ENCODE assay signal across 8 cellular contexts in the genomic region with DNA sequence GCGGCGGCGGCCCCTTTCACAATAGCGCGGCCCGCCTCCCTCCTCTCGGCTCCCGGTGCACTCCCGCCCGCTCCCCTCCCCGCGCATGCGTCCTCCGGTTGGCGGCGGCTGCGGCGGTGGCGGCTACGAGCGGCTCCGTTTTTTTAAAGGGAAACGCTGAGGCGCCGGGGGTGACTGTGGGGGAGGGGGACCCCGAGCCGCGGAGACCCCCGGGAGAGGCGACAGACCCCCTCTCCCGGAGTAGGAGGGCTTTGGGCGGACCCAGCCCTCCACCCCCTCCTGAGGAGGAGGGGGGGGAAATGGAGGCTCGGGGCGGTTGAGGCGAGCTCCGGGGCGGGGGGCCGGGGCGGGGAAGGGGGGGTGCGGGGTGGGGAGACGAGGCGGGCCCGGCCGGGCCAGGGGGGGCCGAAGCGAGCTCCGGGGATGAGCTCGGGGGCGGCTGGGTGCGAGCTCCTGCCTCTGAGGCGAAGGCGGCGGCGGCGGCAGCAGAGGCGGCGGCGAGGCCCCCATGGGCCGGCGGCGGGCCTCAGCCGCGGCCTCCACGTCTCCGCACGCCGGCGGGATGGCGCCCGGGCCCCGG. TPM values are rescaled to one million over a fixed set of nuclear protein-coding genes. Genes with fewer than 3 reads are reported as not detected.
DNase-seq lines count a peak whose midpoint lies in the region; ATAC-seq and TF ChIP-seq lines count a peak whose summit lies in the region.

A gene with protein sequence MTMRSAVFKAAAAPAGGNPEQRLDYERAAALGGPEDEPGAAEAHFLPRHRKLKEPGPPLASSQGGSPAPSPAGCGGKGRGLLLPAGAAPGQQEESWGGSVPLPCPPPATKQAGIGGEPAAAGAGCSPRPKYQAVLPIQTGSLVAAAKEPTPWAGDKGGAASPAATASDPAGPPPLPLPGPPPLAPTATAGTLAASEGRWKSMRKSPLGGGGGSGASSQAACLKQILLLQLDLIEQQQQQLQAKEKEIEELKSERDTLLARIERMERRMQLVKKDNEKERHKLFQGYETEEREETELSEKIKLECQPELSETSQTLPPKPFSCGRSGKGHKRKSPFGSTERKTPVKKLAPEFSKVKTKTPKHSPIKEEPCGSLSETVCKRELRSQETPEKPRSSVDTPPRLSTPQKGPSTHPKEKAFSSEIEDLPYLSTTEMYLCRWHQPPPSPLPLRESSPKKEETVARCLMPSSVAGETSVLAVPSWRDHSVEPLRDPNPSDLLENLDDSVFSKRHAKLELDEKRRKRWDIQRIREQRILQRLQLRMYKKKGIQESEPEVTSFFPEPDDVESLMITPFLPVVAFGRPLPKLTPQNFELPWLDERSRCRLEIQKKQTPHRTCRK (plus strand): TSS at position 86 of the 580 bp plus-strand sequence. CDS start 642 bp downstream, outside the sequence.

- peak within 1 kb of the TSS; percentile 84 for H3K4me3 Mint-ChIP-seq in WTC11

- H3K79me2 ChIP-seq in mammary epithelial cell (ENCODE audit: insufficient read depth, low read length), result peaks cover 68% of the 10 kb centered on the region

- peaks cover 16% of the 10 kb centered on the region for H3K36me3 Mint-ChIP-seq in WTC11

- no peaks in the 10 kb centered on the region for H3K9me3 Mint-ChIP-seq in WTC11

- no peaks in the 10 kb centered on the region for H4K20me1 ChIP-seq in mammary epithelial cell (ENCODE audit: insufficient read depth, low read length)

- H3K9me3 ChIP-seq in mammary epithelial cell (replicated peaks; ENCODE audit: insufficient read depth, low read length), result no peaks in the 10 kb centered on the region
- no peaks in the 10 kb centered on the region for H3K9me3 ChIP-seq in iPS-20b (ENCODE audit: insufficient read depth, low read depth, low read length)
- no peaks in the 10 kb centered on the region for H3K9me3 ChIP-seq in skeletal muscle satellite cell (replicated peaks; ENCODE audit: low read length)

- in situ Hi-C loops in mammary epithelial cell (cut with MboI; ENCODE audit: low sequenced_read_pairs in 2 of 2), result no loop called here

- intact Hi-C loops in mammary epithelial cell (cut with micrococcal nuclease), result loop anchor here (1.0 to 2.0 kb wide), 2 partner anchors 9 to 55 kb away; a partner anchor contains a TSS

- peaks cover 12% of the 10 kb centered on the region for H3K36me3 ChIP-seq in mammary epithelial cell (ENCODE audit: insufficient read depth, low read length)
- peaks cover 23% of the 10 kb centered on the region for H3K36me3 ChIP-seq in iPS-20b (ENCODE audit: insufficient read depth, low read depth, low read length)
- H3K36me3 ChIP-seq in skeletal muscle satellite cell (ENCODE audit: insufficient read depth, low read length), result peaks cover 11% of the 10 kb centered on the region

- peak within 1 kb of the TSS; percentile 66 for H2AFZ ChIP-seq in mammary epithelial cell (ENCODE audit: low read depth, low read length)

- peaks cover 6% of the 10 kb centered on the region for H3K4me1 ChIP-seq in mammary epithelial cell (ENCODE audit: insufficient read depth, low read length)
- peaks cover 9% of the 10 kb centered on the region; the same call in 1 of the 2 replicates for H3K4me1 ChIP-seq in iPS-20b (ENCODE audit: insufficient read depth, low read length)
- peaks cover 18% of the 10 kb centered on the region for H3K4me1 ChIP-seq in skeletal muscle satellite cell (ENCODE audit: control insufficient read depth, insufficient read depth, low read length)

- dilution Hi-C loops in mammary epithelial cell (cut with HindIII; ENCODE audit: low sequenced_read_pairs), result no loop called here

- H3K9ac ChIP-seq in mammary epithelial cell (ENCODE audit: insufficient read depth, low read length), result peak within 1 kb of the TSS; percentile 75
- H3K9ac ChIP-seq in iPS-20b (ENCODE audit: low read depth, low read length), result peak within 1 kb of the TSS; percentile 92
- peak within 1 kb of the TSS; percentile 90 for H3K9ac ChIP-seq in skeletal muscle satellite cell (ENCODE audit: low read depth, low read length)

- WGBS in mammary epithelial cell (ENCODE audit: low coverage, missing lambda C conversion rate), result no CpG with 5 or more reads among the region's 71 CpGs

- no peaks in the 10 kb centered on the region for H3K27me3 Mint-ChIP-seq in WTC11 (ENCODE audit: low read depth)

- peak; percentile 83 for DNase-seq in ELR (ENCODE audit: low read depth)
- DNase-seq in NCI-H2107 treated with DMSO at 0.1 percent for 48 hours (lab: John Stamatoyannopoulos, UW; ENCODE audit: unreplicated experiment), result peak; percentile 45
- peak; percentile 84 for DNase-seq in WTC11 (ENCODE audit: low spot score)
- peak; percentile 72 for DNase-seq in mammary epithelial cell

- H3K4me3 ChIP-seq in mammary epithelial cell (replicated peaks in 1 of 3; ENCODE audit: insufficient read depth in 1 of 3, low read depth in 2 of 3, low read length in 3 of 3), result peak within 1 kb of the TSS; percentile 65 to 87 (median 75)
- H3K4me3 ChIP-seq in iPS-20b (ENCODE audit: low read length), result peak within 1 kb of the TSS; percentile 91
- H3K4me3 ChIP-seq in skeletal muscle satellite cell (ENCODE audit: low read length), result peak within 1 kb of the TSS; percentile 84

- no TSS peak for BruUV-seq in mammary epithelial cell (replicated peaks; lab: Mats Ljungman, UMichigan)

- CTCF ChIA-PET in WTC11 (lab: Charles Lee), result interaction anchor here (0.7 to 5.3 kb wide), 6 partner anchors 10 to 166 kb away, joined by 3 to 120 read pairs (median 4); a partner anchor contains a TSS
- CTCF ChIA-PET in mammary epithelial cell (lab: Charles Lee; ENCODE audit: low non-redundant PET), result interaction anchor here (0.6 kb wide), 1 partner anchor 47 kb away, joined by 3 read pairs; no protein-coding TSS in a partner anchor

- H3K27ac ChIP-seq in mammary epithelial cell (ENCODE audit: insufficient read depth, low read depth, low read length) (peak within 1 kb of the TSS; percentile 68), iPS-20b (ENCODE audit: low read length) (peak within 1 kb of the TSS; percentile 81)

- POLR2A ChIA-PET in WTC11 (lab: Charles Lee), result interaction anchor here (0.9 to 3.1 kb wide), 8 partner anchors 9 to 68 kb away, joined by 3 to 15 read pairs (median 4); a partner anchor contains a TSS

- H3K4me2 ChIP-seq in mammary epithelial cell (ENCODE audit: insufficient read depth, low read depth, low read length) (peak within 1 kb of the TSS; percentile 81), skeletal muscle satellite cell (ENCODE audit: low read length) (peak within 1 kb of the TSS; percentile 99)

- no peak for TF ChIP-seq CTCF in WTC11 (IDR thresholded peaks at IDR 0.05)
- no peak for TF ChIP-seq CTCF in mammary epithelial cell (conservative IDR thresholded peaks at IDR 0.05 in 1 of 2, IDR thresholded peaks at IDR 0.05 in 1 of 2; ENCODE audit: extremely low read depth in 1 of 2, insufficient read depth in 1 of 2, low read depth in 1 of 2, low read length in 2 of 2)

- no peaks in the 10 kb centered on the region for H3K27me3 ChIP-seq in mammary epithelial cell (ENCODE audit: insufficient read depth, low read length)
- no peaks in the 10 kb centered on the region for H3K27me3 ChIP-seq in iPS-20b (ENCODE audit: insufficient read depth, low read length)
- no peaks in the 10 kb centered on the region for H3K27me3 ChIP-seq in skeletal muscle satellite cell (ENCODE audit: control insufficient read depth, insufficient read depth, low read length)

- ATAC-seq in HG02623 (IDR thresholded peaks at IDR 0.05; ENCODE audit: unreplicated experiment), result peak; percentile 37
- peak; percentile 29 for ATAC-seq in WTC11
- no peak for ATAC-seq in GM21526 (IDR thresholded peaks at IDR 0.05; ENCODE audit: low FRiP score, unreplicated experiment)

- peaks cover 26% of the 10 kb centered on the region for H3K4me1 Mint-ChIP-seq in WTC11

- peak within 1 kb of the TSS; percentile 90 for H3K27ac Mint-ChIP-seq in WTC11

TF ChIP-seq in WTC11, 78 proteins besides CTCF, POLR2A, EP300 and RAD21 (continues in another document):
- TF ChIP-seq, protein P1, sequence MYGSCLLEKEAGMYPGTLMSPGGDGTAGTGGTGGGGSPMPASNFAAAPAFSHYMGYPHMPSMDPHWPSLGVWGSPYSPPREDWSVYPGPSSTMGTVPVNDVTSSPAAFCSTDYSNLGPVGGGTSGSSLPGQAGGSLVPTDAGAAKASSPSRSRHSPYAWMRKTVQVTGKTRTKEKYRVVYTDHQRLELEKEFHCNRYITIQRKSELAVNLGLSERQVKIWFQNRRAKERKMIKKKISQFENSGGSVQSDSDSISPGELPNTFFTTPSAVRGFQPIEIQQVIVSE (CRISPR knock-in tag; IDR thresholded peaks at IDR 0.05; ENCODE audit: borderline replicate concordance), result no peak
- TF ChIP-seq GRHL2 (CRISPR knock-in tag; IDR thresholded peaks at IDR 0.05; ENCODE audit: insufficient replicate concordance, severe bottlenecking) (no peak), ELF4 (CRISPR knock-in tag; IDR thresholded peaks at IDR 0.05; ENCODE audit: low read depth) (no peak), EMX1 (CRISPR knock-in tag; IDR thresholded peaks at IDR 0.05) (no peak), ZNF423 (CRISPR knock-in tag; IDR thresholded peaks at IDR 0.05) (0 out of 2 replicates have a peak, but pooled peaks have one; percentile 9), ZNF121 (CRISPR knock-in tag; IDR thresholded peaks at IDR 0.05) (no peak), TP53 (CRISPR knock-in tag; IDR thresholded peaks at IDR 0.05) (0 out of 2 replicates have a peak, but pooled peaks have one; percentile 30), GTF2I (CRISPR knock-in tag; conservative IDR thresholded peaks at IDR 0.05) (no peak)
- TF ChIP-seq, protein P2, sequence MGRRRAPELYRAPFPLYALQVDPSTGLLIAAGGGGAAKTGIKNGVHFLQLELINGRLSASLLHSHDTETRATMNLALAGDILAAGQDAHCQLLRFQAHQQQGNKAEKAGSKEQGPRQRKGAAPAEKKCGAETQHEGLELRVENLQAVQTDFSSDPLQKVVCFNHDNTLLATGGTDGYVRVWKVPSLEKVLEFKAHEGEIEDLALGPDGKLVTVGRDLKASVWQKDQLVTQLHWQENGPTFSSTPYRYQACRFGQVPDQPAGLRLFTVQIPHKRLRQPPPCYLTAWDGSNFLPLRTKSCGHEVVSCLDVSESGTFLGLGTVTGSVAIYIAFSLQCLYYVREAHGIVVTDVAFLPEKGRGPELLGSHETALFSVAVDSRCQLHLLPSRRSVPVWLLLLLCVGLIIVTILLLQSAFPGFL (CRISPR knock-in tag; IDR thresholded peaks at IDR 0.05; ENCODE audit: borderline replicate concordance), result no peak

RNA-seq across cellular contexts. Expression of the gene that starts here (rescaled TPM):
- 69.2 to 78.1 TPM (median 73.7 TPM) in 3 replicates for total RNA-seq in WTC11 (2021)
- 10 to 100 TPM; 36.8 to 72.1 TPM for total RNA-seq in mammary epithelial cell
- 41.3 TPM for polyA plus RNA-seq in mammary epithelial cell
- polyA minus RNA-seq in mammary epithelial cell, result 53.9 TPM
- 40.0 and 42.8 TPM in 2 replicates for total RNA-seq in skeletal muscle satellite cell (2012; rRNA removed)
